ENCODE assay signal across 9 cellular contexts in genomic region chr11:69013009-69013951, GRCh38. TPM values are rescaled to one million over a fixed set of nuclear protein-coding genes. Genes with fewer than 3 reads are reported as not detected.
DNase-seq lines count a peak whose midpoint lies in the region; ATAC-seq and TF ChIP-seq lines count a peak whose summit lies in the region.
"Had no signal": no experiment of that assay in that cellular context is flagged by ENCODE, and none has a peak within 500 bp of the region (broad histone marks: within the 10 kb centered on the region; RNA-seq: fewer than 3 reads in every experiment).

A gene with protein sequence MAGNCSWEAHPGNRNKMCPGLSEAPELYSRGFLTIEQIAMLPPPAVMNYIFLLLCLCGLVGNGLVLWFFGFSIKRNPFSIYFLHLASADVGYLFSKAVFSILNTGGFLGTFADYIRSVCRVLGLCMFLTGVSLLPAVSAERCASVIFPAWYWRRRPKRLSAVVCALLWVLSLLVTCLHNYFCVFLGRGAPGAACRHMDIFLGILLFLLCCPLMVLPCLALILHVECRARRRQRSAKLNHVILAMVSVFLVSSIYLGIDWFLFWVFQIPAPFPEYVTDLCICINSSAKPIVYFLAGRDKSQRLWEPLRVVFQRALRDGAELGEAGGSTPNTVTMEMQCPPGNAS (minus strand): TSS chr11:69013246. CDS start chr11:69009901, 3,345 bp downstream.

- 10 to 15% methylated on average over 24 to 33 of the region's 43 CpGs for WGBS in thyroid gland, 2 donors

- H3K36me3 ChIP-seq in thyroid gland = no peaks in the 10 kb centered on the region

- intact Hi-C loops in left colon (cut with DNase I, micrococcal nuclease) = no loop called here
- intact Hi-C loops in thyroid gland (cut with DNase I) = no loop called here

- H3K9me3 ChIP-seq in thyroid gland = no peaks in the 10 kb centered on the region

- DNase-seq in NCI-H2227 (lab: John Stamatoyannopoulos, UW; ENCODE audit: unreplicated experiment) (peak; percentile 50), NCI-H2227 treated with DMSO at 0.1 percent for 48 hours (lab: John Stamatoyannopoulos, UW) (no peak), caudate nucleus (lab: John Stamatoyannopoulos, UW) (peak in 6 of 61 donors; percentile 4 to 80 (median 20)), left colon (peak; percentile 78 to 92), thyroid gland (peak; percentile 39 to 40), NCI-H2107 treated with DMSO at 0.1 percent for 48 hours (lab: John Stamatoyannopoulos, UW; ENCODE audit: unreplicated experiment) (no peak), SHP77 treated with DMSO at 0.1 percent for 48 hours (lab: John Stamatoyannopoulos, UW) (no peak)

- no peak for TF ChIP-seq POLR2A in thyroid gland (IDR thresholded peaks at IDR 0.05)

- peak in 1 of 6 experiments; percentile 18 for TF ChIP-seq CTCF in thyroid gland (IDR thresholded peaks at IDR 0.05)

- peaks cover 0 to 32% of the 10 kb centered on the region in 2 donors for H3K4me1 ChIP-seq in thyroid gland

- H3K27ac ChIP-seq in caudate nucleus (ENCODE audit: low read depth, low read length) (peak within 1 kb of the TSS; percentile 16), thyroid gland (peak within 1 kb of the TSS; percentile 42 to 58 (median 54))

- H3K27me3 ChIP-seq in thyroid gland = peaks cover 4% of the 10 kb centered on the region

- ATAC-seq in left colon = peak; percentile 2
- no peak for ATAC-seq in GM18907 (IDR thresholded peaks at IDR 0.05; ENCODE audit: unreplicated experiment)

- H3K4me3 ChIP-seq in thyroid gland (replicated peaks in 1 of 3) = peak within 1 kb of the TSS in 1 of 3 donors; percentile 35

RNA-seq across cellular contexts. Expression of the gene that starts here (rescaled TPM):
- 10 to 100 TPM in 1 of 2 donors, 1 to 10 TPM in 1; 3.4 to 25.2 TPM for total RNA-seq in left colon
- 1 to 10 TPM; 5.0 to 7.6 (median 6.6) TPM for total RNA-seq in thyroid gland
- total RNA-seq: CD4-positive, CD25-positive, alpha-beta regulatory T cell had no signal

Comparison
In these comparisons a context has a peak if more than half of its experiments do, and no peak if none do; other contexts are left out.
1. DNase-seq: peak in NCI-H2227 (single experiment), left colon (2 of 2) and thyroid gland (2 of 2); none in NCI-H2227 treated with DMSO at 0.1 percent for 48 hours (single experiment), NCI-H2107 treated with DMSO at 0.1 percent for 48 hours (single experiment) and SHP77 treated with DMSO at 0.1 percent for 48 hours (single experiment).